8 cellular contexts compared by ENCODE assay signal in the genomic region with DNA sequence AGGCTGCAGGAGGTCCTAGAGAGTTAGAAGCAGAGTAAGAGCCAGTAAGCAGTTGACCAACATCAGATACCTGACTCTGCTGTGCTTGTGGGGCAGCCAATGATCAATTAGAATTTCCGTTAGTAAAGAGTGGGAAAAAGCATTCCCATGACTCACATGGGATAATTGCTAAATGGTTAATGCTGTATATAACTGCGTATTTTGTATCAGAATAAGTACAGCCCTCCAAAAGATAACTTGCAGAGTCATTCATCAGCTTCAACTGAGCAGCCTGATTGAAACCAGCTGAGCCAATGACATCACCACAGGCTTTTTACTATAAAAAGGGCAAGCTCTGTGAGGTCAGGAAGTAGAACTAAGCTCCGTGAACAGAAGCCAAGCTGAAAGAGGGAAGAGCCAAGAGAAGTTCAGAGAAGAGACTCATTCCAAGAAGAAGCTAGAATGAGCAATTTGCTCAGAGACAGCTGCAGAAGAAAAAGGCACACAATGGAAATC.
DNase-seq lines count a peak whose midpoint lies in the region; ATAC-seq and TF ChIP-seq lines count a peak whose summit lies in the region.

No MANE protein-coding gene starts in this region.

- POLR2A ChIA-PET in T-cell (lab: Charles Lee): interaction anchor here in 1 of 2 donors (0.5 to 0.7 kb wide), 2 partner anchors 70 to 98 kb away, joined by 3 to 6 read pairs; no protein-coding TSS in a partner anchor

- peak; percentile 97 for DNase-seq in AG09319 (ENCODE audit: extremely low read depth, low read depth)
- DNase-seq in ascending aorta (ENCODE audit: low spot score in 2 of 2): peak; percentile 9 to 68
- peak; percentile 13 for DNase-seq in midbrain (lab: John Stamatoyannopoulos, UW)
- no peak for DNase-seq in NCI-H345 (lab: John Stamatoyannopoulos, UW)
- DNase-seq in activated CD8-positive, alpha-beta memory T cell treated with anti-CD3 and anti-CD28 coated beads, Interleukin-2, amount 50 U/mL, for 48 hours: no peak
- DNase-seq in T-cell: no peak

- H3K4me3 Mint-ChIP-seq in T-cell: peak overlapping the region in 1 of 3 donors; percentile 3

- peaks cover 0 to 10% of the 10 kb centered on the region in 2 donors for H3K4me1 ChIP-seq in ascending aorta

- H3K9me3 Mint-ChIP-seq in T-cell: no peaks in the 10 kb centered on the region

- ATAC-seq in GM19395 (IDR thresholded peaks at IDR 0.05; ENCODE audit: unreplicated experiment) (peak; percentile 76), HG03442 (IDR thresholded peaks at IDR 0.05; ENCODE audit: unreplicated experiment) (peak; percentile 68), T-cell (replicated peaks in 1 of 4) (no peak)

- no peaks in the 10 kb centered on the region for H3K27me3 ChIP-seq in ascending aorta

- intact Hi-C loops in ascending aorta (cut with DNase I): no loop called here

- CTCF ChIA-PET in T-cell (lab: Charles Lee): no interaction called here

- TF ChIP-seq CTCF in AG09319 (IDR thresholded peaks at IDR 0.05; ENCODE audit: low read depth, low read length): no peak; the same call in 1 of the 2 replicates
- no peak for TF ChIP-seq CTCF in ascending aorta (IDR thresholded peaks at IDR 0.05)

- no peak overlapping the region for H3K4me3 ChIP-seq in ascending aorta

- H3K27ac ChIP-seq in ascending aorta: peak overlapping the region in 1 of 2 donors; percentile 10

- H3K27ac Mint-ChIP-seq in T-cell: no peak overlapping the region

- H3K9me3 ChIP-seq in ascending aorta: no peaks in the 10 kb centered on the region

- H3K27me3 Mint-ChIP-seq in T-cell: no peaks in the 10 kb centered on the region

- peaks cover 12% of the 10 kb centered on the region for H3K36me3 Mint-ChIP-seq in T-cell

- peaks cover 57 to 71% (median 67%) of the 10 kb centered on the region in 3 donors for H3K4me1 Mint-ChIP-seq in T-cell

- H3K36me3 ChIP-seq in ascending aorta: no peaks in the 10 kb centered on the region

Comparison
In these comparisons a context has a peak if more than half of its experiments do, and no peak if none do; other contexts are left out.
1. DNase-seq: peak in AG09319 (single experiment), ascending aorta (2 of 2) and midbrain (single experiment); none in NCI-H345 (single experiment), activated CD8-positive, alpha-beta memory T cell treated with anti-CD3 and anti-CD28 coated beads, Interleukin-2, amount 50 U/mL, for 48 hours (single experiment) and T-cell (0 of 34).
2. ATAC-seq: peak in GM19395 (single experiment) and HG03442 (single experiment); none in T-cell (0 of 4).